In the genomic region with DNA sequence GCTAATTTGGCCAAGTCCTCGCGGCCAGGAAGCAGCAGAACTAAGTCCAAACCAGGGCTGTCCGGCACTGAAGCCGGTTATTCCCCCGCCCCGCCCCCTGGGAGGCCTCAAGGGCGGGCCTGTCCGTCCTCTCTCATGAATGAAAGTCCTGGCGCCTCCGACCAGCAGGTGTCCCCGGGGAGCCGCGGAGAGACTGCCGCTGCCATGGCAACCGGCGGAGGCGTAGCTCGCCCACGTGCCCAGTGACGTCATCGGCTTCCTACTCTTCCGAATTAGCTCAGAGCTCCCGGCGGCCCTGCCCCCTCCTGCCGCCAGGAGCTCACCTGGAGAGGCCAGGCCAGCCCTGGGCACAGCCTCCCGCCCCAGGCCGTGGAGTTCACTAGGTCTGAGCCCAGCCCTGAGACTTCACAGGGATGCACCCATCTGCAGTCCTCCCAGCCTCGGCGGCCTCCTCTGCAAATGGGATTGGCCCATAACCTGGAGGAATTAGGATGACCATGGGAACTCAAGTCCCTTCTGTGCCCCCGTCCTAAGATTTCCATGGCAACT, we compare ENCODE assay signal across 8 cellular contexts. TPM values are rescaled to one million over a fixed set of nuclear protein-coding genes. Genes with fewer than 3 reads are reported as not detected.
DNase-seq lines count a peak whose midpoint lies in the region; ATAC-seq and TF ChIP-seq lines count a peak whose summit lies in the region.

No MANE protein-coding gene starts in this region.

- H4K8ac ChIP-seq in trophoblast cell (ENCODE audit: low read depth, low read length) = no peak overlapping the region

- H3K79me1 ChIP-seq in trophoblast cell (ENCODE audit: low read length) = peaks cover 11% of the 10 kb centered on the region

- peak overlapping the region; percentile 53 for H4K91ac ChIP-seq in trophoblast cell (ENCODE audit: low read depth, low read length)

- no peak overlapping the region for H3K14ac ChIP-seq in trophoblast cell (ENCODE audit: low read length)

- no peaks in the 10 kb centered on the region for H3K36me3 Mint-ChIP-seq in T-cell

- CTCF ChIA-PET in GM10248 (lab: Yijun Ruan, JAX) = interaction anchor here (0.7 to 5.0 kb wide), 33 partner anchors 9 to 210 kb away, joined by 3 to 68 read pairs (median 4); a partner anchor contains a TSS
- CTCF ChIA-PET in T-cell (lab: Charles Lee) = interaction anchor here (0.9 to 2.2 kb wide), 12 partner anchors 13 to 210 kb away, joined by 4 to 18 read pairs (median 6); a partner anchor contains a TSS

- peaks cover 2% of the 10 kb centered on the region for H3K79me2 ChIP-seq in trophoblast cell (ENCODE audit: control insufficient read depth, insufficient read depth, low read length, poor library complexity)

- TF ChIP-seq CTCF in GM10248 (IDR thresholded peaks at IDR 0.05; ENCODE audit: control extremely low read depth, extremely low read depth, low read depth, missing control alignments) = peak; percentile 73
- peak; percentile 55 to 84 (median 64) for TF ChIP-seq CTCF in heart left ventricle (IDR thresholded peaks at IDR 0.05)
- peak; percentile 73 to 97 (median 84) for TF ChIP-seq CTCF in transverse colon (IDR thresholded peaks at IDR 0.05)

- no peaks in the 10 kb centered on the region for H3K9me3 ChIP-seq in heart left ventricle
- no peaks in the 10 kb centered on the region for H3K9me3 ChIP-seq in trophoblast cell (ENCODE audit: insufficient read depth, low read depth, low read length)
- H3K9me3 ChIP-seq in transverse colon = no peaks in the 10 kb centered on the region

- H3K27ac ChIP-seq in heart left ventricle = peak overlapping the region in 11 of 12 donors; percentile 26 to 89 (median 74)
- H3K27ac ChIP-seq in trophoblast cell (ENCODE audit: low read depth, low read length) = peak overlapping the region; percentile 28
- peak overlapping the region; percentile 91 to 96 (median 94) for H3K27ac ChIP-seq in transverse colon

- no peak overlapping the region for H2AK5ac ChIP-seq in trophoblast cell (ENCODE audit: low read length)

- H3K27ac Mint-ChIP-seq in T-cell = peak overlapping the region; percentile 43 to 66

- H3K4me1 ChIP-seq in heart left ventricle = peaks cover 6 to 27% (median 21%) of the 10 kb centered on the region in 12 donors
- H3K4me1 ChIP-seq in trophoblast cell (ENCODE audit: control insufficient read depth in 1 of 2, insufficient read depth in 2 of 2, low read length in 2 of 2) = peaks cover 13 to 14% of the 10 kb centered on the region in 2 experiments
- H3K4me1 ChIP-seq in transverse colon = peaks cover 4 to 30% (median 22%) of the 10 kb centered on the region in 4 donors

- POLR2A ChIA-PET in GM10248 (lab: Yijun Ruan, JAX) = interaction anchor here (1.3 to 1.5 kb wide), 2 partner anchors 11 to 13 kb away, joined by 3 to 5 read pairs; a partner anchor contains a TSS
- POLR2A ChIA-PET in T-cell (lab: Charles Lee) = no interaction called here

- no peak overlapping the region for H4K12ac ChIP-seq in trophoblast cell (ENCODE audit: low read depth, low read length)

- TF ChIP-seq POLR2A in heart left ventricle (IDR thresholded peaks at IDR 0.05) = peak in 1 of 2 donors; percentile 43
- TF ChIP-seq POLR2A in transverse colon (IDR thresholded peaks at IDR 0.05) = peak; percentile 49

- TF ChIP-seq EP300 in transverse colon (IDR thresholded peaks at IDR 0.05; ENCODE audit: low read depth) = no peak

- peak overlapping the region; percentile 9 for H3K18ac ChIP-seq in trophoblast cell (ENCODE audit: low read length)

- H2BK5ac ChIP-seq in trophoblast cell (ENCODE audit: low read depth, low read length, poor library complexity) = no peak overlapping the region

- in situ Hi-C loops in transverse colon (cut with MboI; ENCODE audit: low pct_ligation_motif_present in 1 of 4, low pct_unique_long_range_greater_than_20kb in 1 of 4, low sequenced_read_pairs in 3 of 4) = loop anchor here in 2 of 4 donors (10.0 kb wide), 1 partner anchor 95 kb away; no protein-coding TSS in a partner anchor

- no peak overlapping the region for H3K23ac ChIP-seq in trophoblast cell (ENCODE audit: low read length)

- H2AFZ ChIP-seq in trophoblast cell (ENCODE audit: insufficient read depth, low read length, poor library complexity) = peak overlapping the region; percentile 19

- H3K9me3 Mint-ChIP-seq in T-cell = no peaks in the 10 kb centered on the region

- WGBS in heart left ventricle, 4 donors = 0 to 2% (median 1%) methylated on average over 13 to 30 of the region's 30 CpGs
- no CpG with 5 or more reads among the region's 30 CpGs for WGBS in trophoblast cell (ENCODE audit: extremely low coverage, insufficient coverage, insufficient read length)
- 1% methylated on average over 26 of the region's 30 CpGs; no CpG with 5 or more reads in 1 of the 2 donors for WGBS in transverse colon (ENCODE audit: low coverage in 1 of 2), 2 donors

- peaks cover 5 to 36% (median 23%) of the 10 kb centered on the region in 3 donors for H3K4me1 Mint-ChIP-seq in T-cell

- no peak overlapping the region for H3K4ac ChIP-seq in trophoblast cell (ENCODE audit: low read depth, low read length)

- ATAC-seq in HG02678 (IDR thresholded peaks at IDR 0.05; ENCODE audit: unreplicated experiment) (peak; percentile 32), T-cell (replicated peaks in 1 of 4) (peak; percentile 10 to 38 (median 18)), heart left ventricle (peak; percentile 76 to 93 (median 80))

- H3K4me3 ChIP-seq in heart left ventricle (peak overlapping the region in 11 of 12 donors; percentile 52 to 89 (median 70)), trophoblast cell (ENCODE audit: low read depth, low read length) (peak overlapping the region; percentile 80), transverse colon (peak overlapping the region in 3 of 4 donors; percentile 73 to 77 (median 73))

- H3K27me3 Mint-ChIP-seq in T-cell = no peaks in the 10 kb centered on the region

- peak overlapping the region; percentile 89 for H3K4me2 ChIP-seq in trophoblast cell (ENCODE audit: low read length)

- H3K36me3 ChIP-seq in heart left ventricle (peaks cover 0 to 19% (median 1%) of the 10 kb centered on the region in 9 donors), trophoblast cell (ENCODE audit: control insufficient read depth in 1 of 2, insufficient read depth in 2 of 2, low read length in 2 of 2) (peaks cover 27 to 30% of the 10 kb centered on the region in 2 experiments), transverse colon (no peaks in the 10 kb centered on the region)

- peak overlapping the region; percentile 63 to 77 (median 69) for H3K4me3 Mint-ChIP-seq in T-cell

- H2BK12ac ChIP-seq in trophoblast cell (ENCODE audit: low read length) = no peak overlapping the region

- intact Hi-C loops in heart left ventricle (cut with DNase I) = loop anchor here in 7 of 10 donors (2.0 to 10.0 kb wide), 9 partner anchors 21 to 172 kb away; a partner anchor contains a TSS
- intact Hi-C loops in transverse colon (cut with DNase I; ENCODE audit: low total_unique reads) = loop anchor here (5.0 to 10.0 kb wide), 2 partner anchors 95 to 172 kb away; a partner anchor contains a TSS

- no peak overlapping the region for H3K9ac ChIP-seq in trophoblast cell (ENCODE audit: low read length)

- DNase-seq in GM10248 (ENCODE audit: extremely low spot score) (peak; percentile 96), NCI-H146 (lab: John Stamatoyannopoulos, UW) (peak; percentile 99), T-cell (peak; percentile 82 to 97 (median 93)), amniotic epithelial cell (ENCODE audit: low read depth) (peak; percentile 94), heart left ventricle (peak; percentile 99), trophoblast cell (peak; percentile 100), transverse colon (peak; percentile 100)

- H2BK120ac ChIP-seq in trophoblast cell (ENCODE audit: insufficient read depth, low read length, poor library complexity) = no peak overlapping the region

- H3K27me3 ChIP-seq in heart left ventricle (no peaks in the 10 kb centered on the region), trophoblast cell (ENCODE audit: insufficient read depth, low read length) (no peaks in the 10 kb centered on the region), transverse colon (no peaks in the 10 kb centered on the region)

RNA-seq across cellular contexts. Expression of a gene that starts 1.3 kb away (rescaled TPM):
- total RNA-seq in T-cell = 10 to 100 TPM; 14.4 to 24.9 (median 15.9) TPM
- 10 to 100 TPM in 1 of 9 donors, 1 to 10 TPM in 8; 2.0 to 14.1 (median 4.0) TPM for total RNA-seq in heart left ventricle
- polyA plus RNA-seq in heart left ventricle = 10 to 100 TPM in 1 of 2 donors, 1 to 10 TPM in 1; 1.9 to 15.0 TPM
- 7.8 and 8.1 TPM in 2 replicates for polyA plus RNA-seq in trophoblast cell (2013)
- 10 to 100 TPM; 30.8 to 83.0 (median 60.6) TPM for total RNA-seq in transverse colon

RNA-seq across cellular contexts. Expression of a gene that starts 13.7 kb away (rescaled TPM):
- total RNA-seq in T-cell (100 to 1,000 TPM; 108 to 163 (median 138) TPM), heart left ventricle (10 to 100 TPM; 16.1 to 31.4 (median 20.0) TPM), transverse colon (100 to 1,000 TPM in 1 of 4 donors, 10 to 100 TPM in 3; 69.6 to 304 (median 74.2) TPM)
- 10 to 100 TPM; 22.9 to 30.7 TPM for polyA plus RNA-seq in heart left ventricle
- 30.9 and 32.0 TPM in 2 replicates for polyA plus RNA-seq in trophoblast cell (2013)

RNA-seq across cellular contexts. Expression of a gene that starts 20.5 kb away (rescaled TPM):
- total RNA-seq in T-cell (10 to 100 TPM; 15.5 to 28.8 (median 24.5) TPM), heart left ventricle (10 to 100 TPM in 6 of 9 donors, 1 to 10 TPM in 3; 7.6 to 17.0 (median 11.0) TPM), transverse colon (10 to 100 TPM; 13.1 to 54.6 (median 18.8) TPM)
- 10 to 100 TPM in 1 of 2 donors, 1 to 10 TPM in 1; 7.3 to 20.2 TPM for polyA plus RNA-seq in heart left ventricle
- polyA plus RNA-seq in trophoblast cell (2013) = 4.8 TPM in 2 replicates

RNA-seq across cellular contexts. Expression of a gene that starts 21.2 kb away (rescaled TPM):
- total RNA-seq in T-cell = 100 to 1,000 TPM; 131 to 203 (median 195) TPM
- total RNA-seq in heart left ventricle = 10 to 100 TPM in 8 of 9 donors, 1 to 10 TPM in 1; 9.4 to 19.9 (median 12.7) TPM
- polyA plus RNA-seq in heart left ventricle = 10 to 100 TPM; 12.2 to 14.0 TPM
- 5.9 and 6.3 TPM in 2 replicates for polyA plus RNA-seq in trophoblast cell (2013)
- 100 to 1,000 TPM in 2 of 4 donors, 10 to 100 TPM in 2; 43.4 to 265 (median 145) TPM for total RNA-seq in transverse colon

RNA-seq across cellular contexts. Expression of a gene that starts 42.5 kb away (rescaled TPM):
- total RNA-seq in T-cell = 10 to 100 TPM in 2 of 5 donors, 1 to 10 TPM in 3; 5.0 to 11.1 (median 8.1) TPM
- total RNA-seq in heart left ventricle = 1 to 10 TPM in 8 of 9 donors, under 1 TPM in 1; 0.94 to 5.1 (median 3.0) TPM
- polyA plus RNA-seq in heart left ventricle = 1 to 10 TPM; 1.8 to 3.9 TPM
- 11.1 and 11.9 TPM in 2 replicates for polyA plus RNA-seq in trophoblast cell (2013)
- 10 to 100 TPM in 1 of 4 donors, 1 to 10 TPM in 3; 4.4 to 10.1 (median 7.4) TPM for total RNA-seq in transverse colon

Comparison
In these comparisons a context has a peak if more than half of its experiments do, and no peak if none do; other contexts are left out.
1. Peak in every context shown above with its lines: DNase-seq, ATAC-seq, H3K4me3 ChIP-seq and H3K27ac ChIP-seq.
2. ATAC-seq: peak in every context shown above with its lines; median percentile 80 in heart left ventricle; 32 in HG02678; 18 in T-cell.
3. H3K27ac ChIP-seq: peak in every context shown above with its lines; median percentile 94 in transverse colon; 74 in heart left ventricle; 28 in trophoblast cell.